Comparison of ENCODE assay signal across 27 cellular contexts in genomic region chr2:239355724-239356123, GRCh38. TPM values are rescaled to one million over a fixed set of nuclear protein-coding genes. Genes with fewer than 3 reads are reported as not detected.
DNase-seq lines count a peak whose midpoint lies in the region; ATAC-seq and TF ChIP-seq lines count a peak whose summit lies in the region.
"Had no signal": no experiment of that assay in that cellular context is flagged by ENCODE, and none has a peak within 500 bp of the region (broad histone marks: within the 10 kb centered on the region; RNA-seq: fewer than 3 reads in every experiment).

No MANE protein-coding gene starts in this region.

- peak overlapping the region in 3 of 4 donors; percentile 23 to 59 (median 54) for H3K27ac ChIP-seq in esophagus squamous epithelium
- no peak overlapping the region for H3K27ac ChIP-seq in right cardiac atrium (ENCODE audit: low read length)
- peak overlapping the region; percentile 81 for H3K27ac ChIP-seq in rectal smooth muscle tissue (ENCODE audit: low read depth, low read length)
- H3K27ac ChIP-seq: body of pancreas, KMS-11, upper lobe of left lung had no signal

- H3K4me1 ChIP-seq in esophagus squamous epithelium (peaks cover 0 to 25% (median 0%) of the 10 kb centered on the region in 3 donors), right cardiac atrium (ENCODE audit: control insufficient read depth, insufficient read depth, low read length) (peaks cover 6% of the 10 kb centered on the region), rectal smooth muscle tissue (ENCODE audit: control insufficient read depth, insufficient read depth, low read length) (peaks cover 29% of the 10 kb centered on the region)
- H3K4me1 ChIP-seq: upper lobe of left lung had no signal

- DNase-seq in AG10803 (ENCODE audit: low read depth) (peak; percentile 15), esophagus squamous epithelium (lab: John Stamatoyannopoulos, UW) (no peak), right cardiac atrium (no peak), NCI-H446 (lab: John Stamatoyannopoulos, UW) (no peak), COLO829 (ENCODE audit: low spot score) (no peak), T-helper 17 cell (no peak)
- no peak for DNase-seq in stimulated activated CD4-positive, alpha-beta T cell treated with anti-CD3 and anti-CD28 coated beads, Interleukin-12 subunit alpha, Interleukin-12 subunit beta, amount 100 ng/mL, for 4 hours
- DNase-seq: activated CD4-positive, alpha-beta T cell treated with anti-CD3 and anti-CD28 coated beads for 1 hour; activated CD8-positive, alpha-beta T cell treated with anti-CD3 and anti-CD28 coated beads, Interleukin-2, amount 10 ng/mL, durations not matched to agents 7 days and 5 days; activated effector memory CD4-positive, alpha-beta T cell treated with Interleukin-2 at 50 U/mL for 16 hours; activated naive CD8-positive, alpha-beta T cell treated with anti-CD3 and anti-CD28 coated beads for 36 hours; activated T-cell treated with anti-CD3 and anti-CD28 coated beads for 4 hours; body of pancreas; effector memory CD4-positive, alpha-beta T cell; erythroblast; GDM1; H9; naive B cell; NCI-H146; NCI-H526 treated with DMSO at 0.1 percent for 48 hours; occipital lobe; stomach; upper lobe of left lung had no signal

- H3K4me3 ChIP-seq in AG10803 (ENCODE audit: low read length), result no peak overlapping the region
- H3K4me3 ChIP-seq in esophagus squamous epithelium, result no peak overlapping the region
- no peak overlapping the region for H3K4me3 ChIP-seq in right cardiac atrium (ENCODE audit: low read length)
- no peak overlapping the region for H3K4me3 ChIP-seq in rectal smooth muscle tissue (ENCODE audit: low read length)
- H3K4me3 ChIP-seq: body of pancreas, stomach, upper lobe of left lung had no signal

- no peak overlapping the region for H3K27ac Mint-ChIP-seq in T-helper 17 cell
- H3K27ac Mint-ChIP-seq: activated CD8-positive, alpha-beta T cell treated with anti-CD3 and anti-CD28 coated beads, Interleukin-2, amount 10 ng/mL, durations not matched to agents 7 days and 5 days; activated naive CD8-positive, alpha-beta T cell treated with anti-CD3 and anti-CD28 coated beads for 36 hours; B cell; H9; T-helper 1 cell treated with Interleukin-12 subunit alpha and Interleukin-12 subunit beta and Interleukin-4 antibody, amounts not matched to agents 30 μg/mL and 1 μg/mL, for 36 hours had no signal

- no peak overlapping the region for H3K9ac ChIP-seq in rectal smooth muscle tissue (ENCODE audit: low read length)
- H3K9ac ChIP-seq: KMS-11 had no signal

- H3K36me3 ChIP-seq in esophagus squamous epithelium (peaks cover 0 to 23% (median 0%) of the 10 kb centered on the region in 3 donors), rectal smooth muscle tissue (ENCODE audit: control insufficient read depth, insufficient read depth, low read length) (no peaks in the 10 kb centered on the region)

- peaks cover 6% of the 10 kb centered on the region for H3K36me3 Mint-ChIP-seq in T-helper 17 cell (ENCODE audit: low read depth)

- intact Hi-C loops in esophagus squamous epithelium (cut with DNase I), result no loop called here
- intact Hi-C loops in right cardiac atrium (cut with DNase I), result no loop called here

- H3K27me3 Mint-ChIP-seq in T-helper 17 cell, result no peaks in the 10 kb centered on the region
- H3K27me3 Mint-ChIP-seq: activated naive CD8-positive, alpha-beta T cell treated with anti-CD3 and anti-CD28 coated beads for 36 hours; B cell; naive B cell had no signal

- H3K27me3 ChIP-seq in esophagus squamous epithelium (no peaks in the 10 kb centered on the region), right cardiac atrium (ENCODE audit: control insufficient read depth, insufficient read depth) (no peaks in the 10 kb centered on the region), rectal smooth muscle tissue (ENCODE audit: control insufficient read depth, insufficient read depth, low read length) (no peaks in the 10 kb centered on the region)
- H3K27me3 ChIP-seq: body of pancreas, stomach, upper lobe of left lung had no signal

- TF ChIP-seq POLR2A in esophagus squamous epithelium (IDR thresholded peaks at IDR 0.05), result no peak

- 56 to 77% methylated on average over 3 of the region's 3 CpGs for WGBS in esophagus squamous epithelium, 2 donors
- WGBS in right cardiac atrium, result 49% methylated on average over 3 of the region's 3 CpGs

- H3K9me3 ChIP-seq in esophagus squamous epithelium, result no peaks in the 10 kb centered on the region
- no peaks in the 10 kb centered on the region for H3K9me3 ChIP-seq in right cardiac atrium (ENCODE audit: control insufficient read depth, low read length)
- no peaks in the 10 kb centered on the region for H3K9me3 ChIP-seq in T-helper 17 cell (ENCODE audit: control insufficient read depth, low read length, poor library complexity, severe bottlenecking)
- H3K9me3 ChIP-seq: body of pancreas, stomach had no signal

- TF ChIP-seq CTCF in AG10803 (conservative IDR thresholded peaks at IDR 0.05; ENCODE audit: low read length), result no peak
- no peak for TF ChIP-seq CTCF in esophagus squamous epithelium (IDR thresholded peaks at IDR 0.05)

- H3K4me3 Mint-ChIP-seq in T-helper 17 cell, result no peak overlapping the region
- H3K4me3 Mint-ChIP-seq: activated CD8-positive, alpha-beta T cell treated with anti-CD3 and anti-CD28 coated beads, Interleukin-2, amount 10 ng/mL, durations not matched to agents 7 days and 5 days; activated naive CD8-positive, alpha-beta T cell treated with anti-CD3 and anti-CD28 coated beads for 36 hours; B cell; H9; naive B cell; T-helper 1 cell treated with Interleukin-12 subunit alpha and Interleukin-12 subunit beta and Interleukin-4 antibody, amounts not matched to agents 30 μg/mL and 1 μg/mL, for 36 hours had no signal

- peaks cover 9% of the 10 kb centered on the region for H3K4me1 Mint-ChIP-seq in T-helper 17 cell
- H3K4me1 Mint-ChIP-seq: B cell had no signal

- peak; percentile 22 to 53 for ATAC-seq in right cardiac atrium
- ATAC-seq in T-helper 17 cell, result no peak
- ATAC-seq: activated CD8-positive, alpha-beta T cell treated with anti-CD3 and anti-CD28 coated beads, Interleukin-2, amount 10 ng/mL, durations not matched to agents 7 days and 5 days; body of pancreas had no signal

RNA-seq across cellular contexts. Expression of gene HDAC4, which starts 45.1 kb away (rescaled TPM):
- total RNA-seq in esophagus squamous epithelium (10 to 100 TPM; 21.6 to 72.7 (median 35.2) TPM), right cardiac atrium (10 to 100 TPM; 18.3 to 29.1 (median 25.4) TPM), T-helper 17 cell (10 to 100 TPM; 78.9 to 79.0 TPM)
- 7.8 TPM for polyA plus RNA-seq in right cardiac atrium
